Comparison of ENCODE assay signal across 8 cellular contexts in genomic region chr3:187044206-187044605, GRCh38.
DNase-seq lines count a peak whose midpoint lies in the region; ATAC-seq, FAIRE-seq and TF ChIP-seq lines count a peak whose summit lies in the region.

No MANE protein-coding gene starts in this region.

- in situ Hi-C loops in GM13976 (cut with MboI; ENCODE audit: low sequenced_read_pairs, unreplicated experiment), result no loop called here

- H3K4me3 Mint-ChIP-seq in brain, result no peak overlapping the region

- H3K4me1 ChIP-seq in osteoblast (ENCODE audit: insufficient read depth, low read length), result no peaks in the 10 kb centered on the region

- no peaks in the 10 kb centered on the region for H3K9me3 ChIP-seq in osteoblast (ENCODE audit: low read depth, low read length)

- H4K20me1 ChIP-seq in osteoblast (ENCODE audit: insufficient read depth, low read length), result no peaks in the 10 kb centered on the region

- H3K36me3 ChIP-seq in osteoblast (ENCODE audit: insufficient read depth, low read length), result no peaks in the 10 kb centered on the region

- no peak overlapping the region for H2AFZ ChIP-seq in osteoblast (ENCODE audit: low read length)

- no peak overlapping the region for H3K4me2 ChIP-seq in osteoblast (ENCODE audit: insufficient read depth, low read length)

- no peak for FAIRE-seq in frontal cortex (lab: Jason Lieb, UNC)

- H3K27me3 Mint-ChIP-seq in brain, result no peaks in the 10 kb centered on the region

- H3K27ac Mint-ChIP-seq in brain, result peak overlapping the region in 3 of 5 experiments; percentile 37 to 54 (median 50)

- H3K27ac ChIP-seq in HL-60 (replicated peaks) (peak overlapping the region; percentile 57), osteoblast (ENCODE audit: low read depth, low read length) (no peak overlapping the region)

- H3K9me3 Mint-ChIP-seq in brain, result peaks cover 0 to 3% (median 0%) of the 10 kb centered on the region in 5 experiments

- H3K27me3 ChIP-seq in HL-60 (ENCODE audit: insufficient read depth, poor library complexity, severe bottlenecking), result no peaks in the 10 kb centered on the region
- no peaks in the 10 kb centered on the region for H3K27me3 ChIP-seq in osteoblast (ENCODE audit: insufficient read depth, low read length)

- ATAC-seq in GM21390 (IDR thresholded peaks at IDR 0.05; ENCODE audit: unreplicated experiment), result peak; percentile 68

- peaks cover 47% of the 10 kb centered on the region for H3K36me3 Mint-ChIP-seq in brain

- no peaks in the 10 kb centered on the region for H3K79me2 ChIP-seq in osteoblast (ENCODE audit: insufficient read depth, low read length)

- DNase-seq in GM13976 (ENCODE audit: low spot score), result peak; percentile 61
- peak in 1 of 2 experiments; percentile 60 for DNase-seq in HL-60 (ENCODE audit: low read depth in 1 of 2, low spot score in 1 of 2)
- DNase-seq in NCI-H774 (lab: John Stamatoyannopoulos, UW), result no peak
- DNase-seq in osteoblast (ENCODE audit: insufficient read length, low spot score, missing footprints), result no peak
- no peak for DNase-seq in central memory CD4-positive, alpha-beta T cell
- no peak for DNase-seq in frontal cortex (ENCODE audit: low spot score in 2 of 2)

- no peak for TF ChIP-seq CTCF in GM13976 (IDR thresholded peaks at IDR 0.05; ENCODE audit: borderline replicate concordance, control extremely low read depth, extremely low read depth, insufficient read depth, missing control alignments)
- no peak for TF ChIP-seq CTCF in HL-60 (IDR thresholded peaks at IDR 0.05; ENCODE audit: insufficient read depth, low read length)
- no peak for TF ChIP-seq CTCF in brain (conservative IDR thresholded peaks at IDR 0.05)
- no peak for TF ChIP-seq CTCF in osteoblast (IDR thresholded peaks at IDR 0.05; ENCODE audit: extremely low read depth, low read depth, low read length)

- H3K4me1 Mint-ChIP-seq in brain, result peaks cover 6% of the 10 kb centered on the region

- H3K4me3 ChIP-seq in HL-60 (replicated peaks; ENCODE audit: insufficient read depth, low read length), result no peak overlapping the region
- H3K4me3 ChIP-seq in osteoblast (ENCODE audit: insufficient read depth, low read length), result no peak overlapping the region
